13 cellular contexts compared by ENCODE assay signal in genomic region chr10:87740232-87740631, GRCh38.
DNase-seq lines count a peak whose midpoint lies in the region; ATAC-seq, FAIRE-seq and TF ChIP-seq lines count a peak whose summit lies in the region.
"Had no signal": no experiment of that assay in that cellular context is flagged by ENCODE, and none has a peak within 500 bp of the region (broad histone marks: within the 10 kb centered on the region; RNA-seq: fewer than 3 reads in every experiment).

No MANE protein-coding gene starts in this region.

- no peaks in the 10 kb centered on the region for H3K9me3 Mint-ChIP-seq in astrocyte (ENCODE audit: unreplicated experiment)

- no peaks in the 10 kb centered on the region for H3K9me3 ChIP-seq in astrocyte (ENCODE audit: insufficient read depth, low read depth, low read length)
- H3K9me3 ChIP-seq: BLaER1 had no signal

- H3K36me3 ChIP-seq in ACC112 (ENCODE audit: insufficient read depth, low read length), result peaks cover 18% of the 10 kb centered on the region
- H3K36me3 ChIP-seq in astrocyte (ENCODE audit: insufficient read depth, low read length), result peaks cover 24% of the 10 kb centered on the region
- H3K36me3 ChIP-seq: BLaER1 had no signal

- TF ChIP-seq CTCF in astrocyte (IDR thresholded peaks at IDR 0.05; ENCODE audit: insufficient read depth, low read depth, low read length), result no peak

- H3K4me3 ChIP-seq in ACC112 (ENCODE audit: low read depth, low read length), result no peak overlapping the region
- no peak overlapping the region for H3K4me3 ChIP-seq in astrocyte (ENCODE audit: insufficient read depth, low read depth, low read length)
- H3K4me3 ChIP-seq: BLaER1 had no signal

- no peak overlapping the region for H3K9ac ChIP-seq in astrocyte (ENCODE audit: low read length)
- H3K9ac ChIP-seq: BLaER1 had no signal

- no peak overlapping the region for H3K4me3 Mint-ChIP-seq in astrocyte (ENCODE audit: unreplicated experiment)

- H3K27me3 ChIP-seq in ACC112 (ENCODE audit: insufficient read depth, low read length) (no peaks in the 10 kb centered on the region), astrocyte (ENCODE audit: insufficient read depth, low read length) (no peaks in the 10 kb centered on the region)
- H3K27me3 ChIP-seq: BLaER1 had no signal

- no peaks in the 10 kb centered on the region for H3K4me1 Mint-ChIP-seq in astrocyte (ENCODE audit: low read depth, unreplicated experiment)

- peaks cover 8% of the 10 kb centered on the region for H4K20me1 ChIP-seq in astrocyte (ENCODE audit: insufficient read depth, low read length)
- H4K20me1 ChIP-seq: BLaER1 had no signal

- ATAC-seq in GM21423 (IDR thresholded peaks at IDR 0.05; ENCODE audit: unreplicated experiment), result no peak

- no peak overlapping the region for H3K4me2 ChIP-seq in astrocyte (ENCODE audit: low read length)
- H3K4me2 ChIP-seq: BLaER1 had no signal

- peak; percentile 20 for FAIRE-seq in astrocyte (lab: Jason Lieb, UNC)
- FAIRE-seq: GM19239 had no signal

- H3K79me2 ChIP-seq in ACC112 (ENCODE audit: control insufficient read depth, insufficient read depth, low read length, unreplicated experiment) (no peaks in the 10 kb centered on the region), astrocyte (ENCODE audit: insufficient read depth, low read length) (no peaks in the 10 kb centered on the region)

- H3K27ac ChIP-seq in ACC112 (ENCODE audit: low read depth, low read length) (peak overlapping the region; percentile 58), astrocyte (ENCODE audit: low read depth, low read length) (no peak overlapping the region)
- H3K27ac ChIP-seq: BLaER1 had no signal

- no peak overlapping the region for H2AFZ ChIP-seq in ACC112 (ENCODE audit: low read length, unreplicated experiment)
- H2AFZ ChIP-seq in astrocyte (ENCODE audit: low read depth, low read length), result no peak overlapping the region

- H3K27ac Mint-ChIP-seq in astrocyte (ENCODE audit: unreplicated experiment), result no peak overlapping the region

- no peaks in the 10 kb centered on the region for H3K27me3 Mint-ChIP-seq in astrocyte (ENCODE audit: low read depth, unreplicated experiment)

- peaks cover 10% of the 10 kb centered on the region for H3K36me3 Mint-ChIP-seq in astrocyte (ENCODE audit: low read depth, unreplicated experiment)

- H3K4me1 ChIP-seq in ACC112 (ENCODE audit: control insufficient read depth, insufficient read depth, low read length, unreplicated experiment), result peaks cover 16% of the 10 kb centered on the region
- no peaks in the 10 kb centered on the region for H3K4me1 ChIP-seq in astrocyte (ENCODE audit: insufficient read depth, low read length)
- H3K4me1 ChIP-seq: BLaER1 had no signal

- DNase-seq in HS-5 (ENCODE audit: low read depth) (peak; percentile 71), astrocyte (ENCODE audit: low read depth) (peak; percentile 29), kidney tubule cell (ENCODE audit: low spot score) (peak; percentile 41), NCI-H2107 (lab: John Stamatoyannopoulos, UW) (no peak), NCI-H1105 (lab: John Stamatoyannopoulos, UW) (no peak)
- no peak for DNase-seq in activated effector memory CD4-positive, alpha-beta T cell treated with anti-CD3 and anti-CD28 coated beads, Interleukin-2, amount 50 U/mL, for 16 hours
- DNase-seq: activated CD8-positive, alpha-beta memory T cell treated with anti-CD3 and anti-CD28 coated beads, Interleukin-2, amount 50 U/mL, for 48 hours; MM.1S; NCI-H774 had no signal

Comparison
In these comparisons a context has a peak if more than half of its experiments do, and no peak if none do; other contexts are left out.
1. DNase-seq: peak in HS-5 (single experiment), astrocyte (single experiment) and kidney tubule cell (single experiment); none in NCI-H2107 (single experiment), NCI-H1105 (single experiment) and activated effector memory CD4-positive, alpha-beta T cell treated with anti-CD3 and anti-CD28 coated beads, Interleukin-2, amount 50 U/mL, for 16 hours (single experiment).